17 cellular contexts compared by ENCODE assay signal in genomic region chr22:44995282-44995597, GRCh38. TPM values are rescaled to one million over a fixed set of nuclear protein-coding genes. Genes with fewer than 3 reads are reported as not detected.
"Had no signal": no experiment of that assay in that cellular context is flagged by ENCODE, and none has a peak within 500 bp of the region (broad histone marks: within the 10 kb centered on the region; RNA-seq: fewer than 3 reads in every experiment).

No MANE protein-coding gene starts in this region.

- H3K4me1 ChIP-seq: upper lobe of left lung had no signal

- H3K4me3 ChIP-seq: heart right ventricle, lung, upper lobe of left lung had no signal

- ATAC-seq: activated naive CD4-positive, alpha-beta T cell treated with anti-CD3 and anti-CD28 coated beads, Interleukin-2, amount 50 U/mL, for 72 hours; naive thymus-derived CD8-positive, alpha-beta T cell; stimulated activated naive CD8-positive, alpha-beta T cell treated with anti-CD3 and anti-CD28 coated beads, Interleukin-15, Interleukin-2, amounts not matched to agents 100 U/mL and 50 U/mL, for 24 hours; WTC11 had no signal

- H3K27me3 ChIP-seq: brain microvascular endothelial cell, upper lobe of left lung had no signal

- H3K9me3 ChIP-seq: heart right ventricle, prostate gland, upper lobe of left lung had no signal

- DNase-seq: activated T-cell treated with anti-CD3 and anti-CD28 coated beads, Interleukin-2, amount 50 U/mL, for 1 hour; aorta; brain microvascular endothelial cell; central memory CD4-positive, alpha-beta T cell; naive thymus-derived CD8-positive, alpha-beta T cell; stimulated activated CD4-positive, alpha-beta T cell treated with anti-CD3 and anti-CD28 coated beads, Interleukin-12 subunit alpha, Interleukin-12 subunit beta, amount 100 ng/mL, for 4 hours; stimulated activated CD4-positive, alpha-beta T cell treated with anti-CD3 and anti-CD28 coated beads, Interleukin-4, amount 100 ng/mL, for 4 hours; stimulated activated naive CD8-positive, alpha-beta T cell treated with anti-CD3 and anti-CD28 coated beads, Interleukin-15, Interleukin-2, amounts not matched to agents 100 U/mL and 50 U/mL, for 24 hours; T-helper 9 cell; upper lobe of left lung had no signal

- H3K36me3 ChIP-seq: brain microvascular endothelial cell, heart right ventricle, prostate gland, upper lobe of left lung had no signal

RNA-seq across cellular contexts. Expression of gene PHF21B, which starts 14.6 kb away (rescaled TPM):
- total RNA-seq: naive thymus-derived CD8-positive, alpha-beta T cell; osteoblast had no signal
- polyA plus RNA-seq: aorta; keratinocyte; naive thymus-derived CD8-positive, alpha-beta T cell had no signal
